In genomic region chr2:10202136-10202535, GRCh38 we compare ENCODE assay signal across 17 cellular contexts.
DNase-seq lines count a peak whose midpoint lies in the region; ATAC-seq and TF ChIP-seq lines count a peak whose summit lies in the region.
"Had no signal": no experiment of that assay in that cellular context is flagged by ENCODE, and none has a peak within 500 bp of the region (broad histone marks: within the 10 kb centered on the region; RNA-seq: fewer than 3 reads in every experiment).

No MANE protein-coding gene starts in this region.

- no peaks in the 10 kb centered on the region for H3K27me3 ChIP-seq in RWPE2 (ENCODE audit: insufficient read depth, poor library complexity, severe bottlenecking)
- H3K27me3 ChIP-seq in SJCRH30, result no peaks in the 10 kb centered on the region
- H3K27me3 ChIP-seq: BE2C had no signal

- peaks cover 39% of the 10 kb centered on the region for H3K4me1 Mint-ChIP-seq in brain
- no peaks in the 10 kb centered on the region for H3K4me1 Mint-ChIP-seq in stimulated activated effector memory CD8-positive, alpha-beta T cell treated with anti-CD3 and anti-CD28 coated beads, Interleukin-12 subunit alpha, Interleukin-12 subunit beta, amount 100 ng/mL, for 72 hours
- H3K4me1 Mint-ChIP-seq in activated T-cell treated with anti-CD3 and anti-CD28 coated beads, Interleukin-2, amount 50 U/mL, for 24 hours (ENCODE audit: low read depth), result no peaks in the 10 kb centered on the region
- H3K4me1 Mint-ChIP-seq: CD4-positive, alpha-beta memory T cell had no signal

- ATAC-seq in RWPE2 (ENCODE audit: low read depth), result peak; percentile 40; the same call in 1 of the 3 replicates
- ATAC-seq in stimulated activated effector memory CD8-positive, alpha-beta T cell treated with anti-CD3 and anti-CD28 coated beads, Interleukin-12 subunit alpha, Interleukin-12 subunit beta, amount 100 ng/mL, for 72 hours, result no peak

- H3K4me3 Mint-ChIP-seq in brain, result no peak overlapping the region
- H3K4me3 Mint-ChIP-seq in stimulated activated effector memory CD8-positive, alpha-beta T cell treated with anti-CD3 and anti-CD28 coated beads, Interleukin-12 subunit alpha, Interleukin-12 subunit beta, amount 100 ng/mL, for 72 hours, result no peak overlapping the region
- no peak overlapping the region for H3K4me3 Mint-ChIP-seq in activated T-cell treated with anti-CD3 and anti-CD28 coated beads, Interleukin-2, amount 50 U/mL, for 24 hours
- H3K4me3 Mint-ChIP-seq: CD4-positive, alpha-beta memory T cell had no signal

- H3K27ac ChIP-seq in RWPE2 (ENCODE audit: poor library complexity, severe bottlenecking) (no peak overlapping the region), SJCRH30 (no peak overlapping the region)

- H3K36me3 ChIP-seq in RWPE2 (ENCODE audit: low read depth), result no peaks in the 10 kb centered on the region
- no peaks in the 10 kb centered on the region; the same call in 1 of the 2 replicates for H3K36me3 ChIP-seq in SJCRH30
- H3K36me3 ChIP-seq: BE2C had no signal

- H3K9me3 ChIP-seq in RWPE2 (ENCODE audit: severe bottlenecking), result no peaks in the 10 kb centered on the region
- 0 out of 2 replicates have a peak, but pooled peaks cover 4% of the 10 kb centered on the region for H3K9me3 ChIP-seq in SJCRH30 (replicated peaks)
- H3K9me3 ChIP-seq: BE2C had no signal

- H3K27me3 Mint-ChIP-seq in brain, result no peaks in the 10 kb centered on the region
- H3K27me3 Mint-ChIP-seq in activated T-cell treated with anti-CD3 and anti-CD28 coated beads, Interleukin-2, amount 50 U/mL, for 24 hours, result no peaks in the 10 kb centered on the region
- H3K27me3 Mint-ChIP-seq: CD4-positive, alpha-beta memory T cell had no signal

- peaks cover 9% of the 10 kb centered on the region for H3K4me1 ChIP-seq in RWPE2 (ENCODE audit: insufficient read depth, poor library complexity, severe bottlenecking)
- 0 out of 2 replicates have a peak, but pooled peaks cover 3% of the 10 kb centered on the region for H3K4me1 ChIP-seq in SJCRH30
- H3K4me1 ChIP-seq: BE2C had no signal

- H3K9me3 Mint-ChIP-seq in brain, result peaks cover 9 to 12% (median 10%) of the 10 kb centered on the region in 5 experiments
- H3K9me3 Mint-ChIP-seq in stimulated activated effector memory CD8-positive, alpha-beta T cell treated with anti-CD3 and anti-CD28 coated beads, Interleukin-12 subunit alpha, Interleukin-12 subunit beta, amount 100 ng/mL, for 72 hours, result no peaks in the 10 kb centered on the region
- H3K9me3 Mint-ChIP-seq in activated T-cell treated with anti-CD3 and anti-CD28 coated beads, Interleukin-2, amount 50 U/mL, for 24 hours, result no peaks in the 10 kb centered on the region
- H3K9me3 Mint-ChIP-seq: CD4-positive, alpha-beta memory T cell had no signal

- H3K36me3 Mint-ChIP-seq in brain, result peaks cover 20% of the 10 kb centered on the region
- H3K36me3 Mint-ChIP-seq in stimulated activated effector memory CD8-positive, alpha-beta T cell treated with anti-CD3 and anti-CD28 coated beads, Interleukin-12 subunit alpha, Interleukin-12 subunit beta, amount 100 ng/mL, for 72 hours, result peaks cover 6% of the 10 kb centered on the region
- H3K36me3 Mint-ChIP-seq in activated T-cell treated with anti-CD3 and anti-CD28 coated beads, Interleukin-2, amount 50 U/mL, for 24 hours (ENCODE audit: low read depth), result peaks cover 5% of the 10 kb centered on the region
- H3K36me3 Mint-ChIP-seq: CD4-positive, alpha-beta memory T cell had no signal

- H3K4me3 ChIP-seq in RWPE2 (ENCODE audit: severe bottlenecking) (no peak overlapping the region), SJCRH30 (no peak overlapping the region)

- DNase-seq in RWPE2 (ENCODE audit: low spot score) (no peak), fibroblast of peridontal ligament (ENCODE audit: extremely low read depth) (peak; percentile 27), NCI-H2107 treated with DMSO at 0.1 percent for 48 hours (lab: John Stamatoyannopoulos, UW; ENCODE audit: unreplicated experiment) (no peak), SJCRH30 (no peak)
- DNase-seq in stimulated activated effector memory CD8-positive, alpha-beta T cell treated with anti-CD3 and anti-CD28 coated beads, Interleukin-12 subunit alpha, Interleukin-12 subunit beta, amount 100 ng/mL, for 72 hours (ENCODE audit: low spot score in 2 of 2), result no peak
- no peak for DNase-seq in activated T-cell treated with anti-CD3 and anti-CD28 coated beads, Interleukin-2, amount 50 U/mL, for 24 hours
- DNase-seq: BE2C; CD4-positive, alpha-beta memory T cell; DND-41; GF-D8; GOT3; KBM-7; NCI-H1048; NCI-H2081 treated with DMSO at 0.1 percent for 48 hours; NCI-H345; NCI-H526 treated with DMSO at 0.1 percent for 48 hours had no signal

- TF ChIP-seq CTCF in RWPE2 (IDR thresholded peaks at IDR 0.05; ENCODE audit: poor library complexity, severe bottlenecking), result no peak
- no peak for TF ChIP-seq CTCF in brain (conservative IDR thresholded peaks at IDR 0.05)

- peak overlapping the region; percentile 4 to 84 (median 60) for H3K27ac Mint-ChIP-seq in brain
- H3K27ac Mint-ChIP-seq in stimulated activated effector memory CD8-positive, alpha-beta T cell treated with anti-CD3 and anti-CD28 coated beads, Interleukin-12 subunit alpha, Interleukin-12 subunit beta, amount 100 ng/mL, for 72 hours, result peak overlapping the region; percentile 36
- no peak overlapping the region for H3K27ac Mint-ChIP-seq in activated T-cell treated with anti-CD3 and anti-CD28 coated beads, Interleukin-2, amount 50 U/mL, for 24 hours
- H3K27ac Mint-ChIP-seq: CD4-positive, alpha-beta memory T cell had no signal
